ENCODE assay signal across 35 cellular contexts in genomic region chrX:132336172-132336571, GRCh38.
DNase-seq lines count a peak whose midpoint lies in the region; ATAC-seq, FAIRE-seq and TF ChIP-seq lines count a peak whose summit lies in the region.
"Had no signal": no experiment of that assay in that cellular context is flagged by ENCODE, and none has a peak within 500 bp of the region (broad histone marks: within the 10 kb centered on the region; RNA-seq: fewer than 3 reads in every experiment).

No MANE protein-coding gene starts in this region.

- TF ChIP-seq POLR2A in HepG2 (IDR thresholded peaks at IDR 0.05; ENCODE audit: insufficient read depth in 1 of 2, low read depth in 2 of 2, low read length in 2 of 2) (no peak), right lobe of liver (IDR thresholded peaks at IDR 0.05) (no peak), H1 (IDR thresholded peaks at IDR 0.05; ENCODE audit: control extremely low read depth in 1 of 2, low read depth in 2 of 2, low read length in 2 of 2) (no peak), endothelial cell of umbilical vein (IDR thresholded peaks at IDR 0.05; ENCODE audit: low read depth, low read length) (no peak)

- ATAC-seq in HepG2 (no peak), right lobe of liver (no peak)
- ATAC-seq: A549; CD8-positive, alpha-beta T cell had no signal

- no peaks in the 10 kb centered on the region for H3K79me1 ChIP-seq in H1 (ENCODE audit: low read depth, low read length)

- H3K23ac ChIP-seq in H1 (ENCODE audit: insufficient read length): no peak overlapping the region

- H3K27me3 Mint-ChIP-seq in neural progenitor cell (ENCODE audit: insufficient read depth, low read depth): peaks cover 4% of the 10 kb centered on the region
- H3K27me3 Mint-ChIP-seq: B cell; CD4-positive, alpha-beta T cell; CD4-positive, CD25-positive, alpha-beta regulatory T cell had no signal

- H3K23me2 ChIP-seq in H1 (ENCODE audit: low read depth, low read length): no peaks in the 10 kb centered on the region

- no peak overlapping the region for H3K14ac ChIP-seq in H1 (ENCODE audit: insufficient read length)

- H3K4me1 Mint-ChIP-seq in neural progenitor cell: no peaks in the 10 kb centered on the region
- H3K4me1 Mint-ChIP-seq: B cell; CD14-positive monocyte; CD4-positive, CD25-positive, alpha-beta regulatory T cell had no signal

- TF ChIP-seq CTCF in HepG2 (CRISPR knock-in tag; IDR thresholded peaks at IDR 0.05) (no peak), right lobe of liver (IDR thresholded peaks at IDR 0.05) (no peak), H1 (IDR thresholded peaks at IDR 0.05; ENCODE audit: control extremely low read depth in 1 of 3, insufficient read depth in 1 of 3, low read depth in 1 of 3, low read length in 3 of 3) (no peak), endothelial cell of umbilical vein (IDR thresholded peaks at IDR 0.05; ENCODE audit: extremely low read depth in 1 of 2, insufficient read depth in 1 of 2, low read depth in 1 of 2, low read length in 2 of 2) (no peak), A673 (conservative IDR thresholded peaks at IDR 0.05; ENCODE audit: low read depth, low read length) (no peak), neural progenitor cell (IDR thresholded peaks at IDR 0.05) (no peak)

- no peak overlapping the region for H3K27ac Mint-ChIP-seq in neural progenitor cell
- H3K27ac Mint-ChIP-seq: B cell; CD14-positive monocyte; CD4-positive, alpha-beta memory T cell; CD4-positive, alpha-beta T cell; CD4-positive, CD25-positive, alpha-beta regulatory T cell; CD8-positive, alpha-beta memory T cell; CD8-positive, alpha-beta T cell had no signal

- H3K4me3 ChIP-seq in HepG2 (replicated peaks in 1 of 3; ENCODE audit: insufficient read depth in 1 of 3, low read depth in 2 of 3, low read length in 3 of 3) (no peak overlapping the region), right lobe of liver (no peak overlapping the region), H1 (ENCODE audit: extremely low read depth in 1 of 4, insufficient read depth in 2 of 4, low read depth in 3 of 4, low read length in 4 of 4) (no peak overlapping the region), endothelial cell of umbilical vein (replicated peaks in 1 of 3; ENCODE audit: insufficient read depth in 1 of 3, low read depth in 1 of 3, low read length in 3 of 3) (no peak overlapping the region), A673 (ENCODE audit: low read depth, low read length, poor library complexity, severe bottlenecking) (no peak overlapping the region), neural progenitor cell (no peak overlapping the region)
- H3K4me3 ChIP-seq: A549; BLaER1; BLaER1 treated with 17β-estradiol and CSF1 and Interleukin-3, amounts not matched to agents 10 nM and 100 nM had no signal

- CTCF ChIA-PET in HepG2 (lab: Yijun Ruan, JAX; ENCODE audit: low intra/inter-chr PET ratio, low total read pairs): no interaction called here
- CTCF ChIA-PET in H1 (lab: Charles Lee; ENCODE audit: partially characterized antibody): no interaction called here
- CTCF ChIA-PET in endothelial cell of umbilical vein (lab: Charles Lee): no interaction called here
- CTCF ChIA-PET in A673 (lab: Charles Lee): no interaction called here

- peak; percentile 25 for DNase-seq in HepG2 (ENCODE audit: low spot score)
- DNase-seq in right lobe of liver: no peak
- DNase-seq in H1 (ENCODE audit: low read depth in 1 of 2, low spot score in 2 of 2): no peak
- DNase-seq in endothelial cell of umbilical vein (ENCODE audit: low read depth, low spot score): no peak
- no peak for DNase-seq in A673 (ENCODE audit: low spot score)
- DNase-seq in neural progenitor cell (ENCODE audit: low spot score): no peak
- DNase-seq: 8988T; ACHN; AML-193; BE2C; C1 segment of cervical spinal cord; Caco-2; Calu3; CD4-positive, alpha-beta memory T cell; CD4-positive, alpha-beta T cell; CD4-positive, CD25-positive, alpha-beta regulatory T cell; CD8-positive, alpha-beta memory T cell; CD8-positive, alpha-beta T cell; COR-L47; DMS 273 treated with DMSO at 0.1 percent for 48 hours; DMS153; DMS53; DMS79; DMS79 treated with DMSO at 0.1 percent for 48 hours; DND-41; EL had no signal

- H2AK5ac ChIP-seq in H1 (ENCODE audit: low read depth, low read length): no peak overlapping the region

- H3K18ac ChIP-seq in H1 (ENCODE audit: extremely low read depth, low read length): no peak overlapping the region

- H3K4ac ChIP-seq in H1 (replicated peaks; ENCODE audit: insufficient read length, low read depth, low read length): no peak overlapping the region

- no peaks in the 10 kb centered on the region for H3K9me3 Mint-ChIP-seq in neural progenitor cell
- H3K9me3 Mint-ChIP-seq: CD4-positive, alpha-beta T cell; CD8-positive, alpha-beta T cell had no signal

- FAIRE-seq in HepG2 (lab: Jason Lieb, UNC) (peak; percentile 47), H1 (lab: Jason Lieb, UNC) (peak; percentile 19), endothelial cell of umbilical vein (lab: Jason Lieb, UNC) (peak; percentile 24)
- FAIRE-seq: A204.1, D721Med had no signal

- no peak overlapping the region for H4K8ac ChIP-seq in H1 (ENCODE audit: extremely low read depth, insufficient read depth, low read length)

- H3K27me3 ChIP-seq in HepG2 (ENCODE audit: control insufficient read depth in 1 of 2, insufficient read depth in 2 of 2, low read length in 2 of 2) (no peaks in the 10 kb centered on the region), right lobe of liver (no peaks in the 10 kb centered on the region), H1 (replicated peaks in 1 of 4; ENCODE audit: control insufficient read depth in 3 of 4, extremely low read depth in 1 of 4, insufficient read depth in 3 of 4, low read length in 3 of 4) (no peaks in the 10 kb centered on the region), endothelial cell of umbilical vein (ENCODE audit: control insufficient read depth in 2 of 2, insufficient read depth in 2 of 2, low read length in 2 of 2) (no peaks in the 10 kb centered on the region), A673 (replicated peaks; ENCODE audit: insufficient read depth, low read depth, low read length, poor library complexity) (no peaks in the 10 kb centered on the region), neural progenitor cell (no peaks in the 10 kb centered on the region)
- H3K27me3 ChIP-seq: BE2C had no signal

- H3K36me3 Mint-ChIP-seq in neural progenitor cell: no peaks in the 10 kb centered on the region
- H3K36me3 Mint-ChIP-seq: CD14-positive monocyte; CD4-positive, alpha-beta memory T cell; CD4-positive, CD25-positive, alpha-beta regulatory T cell; CD8-positive, alpha-beta T cell had no signal

- H2BK5ac ChIP-seq in H1 (ENCODE audit: low read depth, low read length): no peak overlapping the region

- H2BK15ac ChIP-seq in H1 (ENCODE audit: low read length): no peak overlapping the region

- BruUV-seq in HepG2 (replicated peaks; lab: Mats Ljungman, UMichigan) (no TSS peak), endothelial cell of umbilical vein (replicated peaks; lab: Mats Ljungman, UMichigan) (no TSS peak), A673 (replicated peaks; lab: Mats Ljungman, UMichigan) (no TSS peak)

- no peak overlapping the region for H4K5ac ChIP-seq in H1 (ENCODE audit: insufficient read length, low read depth, low read length)

- H3K9me3 ChIP-seq in HepG2 (ENCODE audit: low read length) (no peaks in the 10 kb centered on the region), right lobe of liver (no peaks in the 10 kb centered on the region), H1 (ENCODE audit: insufficient read depth in 2 of 2, low read depth in 1 of 2, low read length in 1 of 2) (no peaks in the 10 kb centered on the region), endothelial cell of umbilical vein (replicated peaks; ENCODE audit: control insufficient read depth, insufficient read depth, low read length) (no peaks in the 10 kb centered on the region), A673 (ENCODE audit: low read depth, low read length, poor library complexity, severe bottlenecking) (no peaks in the 10 kb centered on the region), neural progenitor cell (ENCODE audit: low read depth) (no peaks in the 10 kb centered on the region)
- H3K9me3 ChIP-seq: A549, BE2C, BLaER1, Caco-2 had no signal

- no peak overlapping the region for H2BK120ac ChIP-seq in H1 (replicated peaks; ENCODE audit: low read depth, low read length)

- H2AFZ ChIP-seq in HepG2 (ENCODE audit: low read length) (no peak overlapping the region), H1 (ENCODE audit: low read length) (no peak overlapping the region), endothelial cell of umbilical vein (ENCODE audit: low read depth, low read length) (no peak overlapping the region), neural progenitor cell (replicated peaks) (no peak overlapping the region)

- no peak overlapping the region for H4K91ac ChIP-seq in H1 (replicated peaks; ENCODE audit: insufficient read length, low read length)

- H3K9ac ChIP-seq in HepG2 (ENCODE audit: insufficient read depth, low read depth, low read length) (no peak overlapping the region), H1 (replicated peaks in 1 of 4; ENCODE audit: extremely low read depth in 1 of 4, low read depth in 3 of 4, low read length in 3 of 4) (no peak overlapping the region), endothelial cell of umbilical vein (replicated peaks; ENCODE audit: extremely low read depth, insufficient read depth, low read length) (no peak overlapping the region), neural progenitor cell (no peak overlapping the region)
- H3K9ac ChIP-seq: BLaER1; BLaER1 treated with 17β-estradiol and CSF1 and Interleukin-3, amounts not matched to agents 10 nM and 100 nM had no signal

- intact Hi-C loops in HepG2 (cut with micrococcal nuclease; ENCODE audit: unreplicated experiment) (no loop called here), right lobe of liver (cut with DNase I) (no loop called here), endothelial cell of umbilical vein (cut with micrococcal nuclease) (no loop called here), A673 (cut with micrococcal nuclease; ENCODE audit: unreplicated experiment) (no loop called here)

- no peak overlapping the region for H3K4me3 Mint-ChIP-seq in neural progenitor cell
- H3K4me3 Mint-ChIP-seq: B cell; CD14-positive monocyte; CD4-positive, alpha-beta memory T cell; CD4-positive, alpha-beta T cell; CD4-positive, CD25-positive, alpha-beta regulatory T cell; CD8-positive, alpha-beta memory T cell; CD8-positive, alpha-beta T cell had no signal

- POLR2A ChIA-PET in HepG2 (lab: Yijun Ruan, JAX) (no interaction called here), H1 (lab: Charles Lee; ENCODE audit: partially characterized antibody) (no interaction called here), endothelial cell of umbilical vein (lab: Charles Lee) (no interaction called here), A673 (lab: Charles Lee; ENCODE audit: low non-redundant PET) (no interaction called here)

- H3K56ac ChIP-seq in H1 (replicated peaks; ENCODE audit: insufficient read length, low read depth, low read length): no peak overlapping the region

- no peak overlapping the region for H3K4me2 ChIP-seq in HepG2 (ENCODE audit: low read depth, low read length)
- H3K4me2 ChIP-seq in H1 (ENCODE audit: insufficient read depth in 1 of 2, low read depth in 2 of 2, low read length in 2 of 2): no peak overlapping the region
- H3K4me2 ChIP-seq in endothelial cell of umbilical vein (ENCODE audit: insufficient read depth, low read length): no peak overlapping the region
- H3K4me2 ChIP-seq in neural progenitor cell: no peak overlapping the region
- H3K4me2 ChIP-seq: A549; BLaER1; BLaER1 treated with 17β-estradiol and CSF1 and Interleukin-3, amounts not matched to agents 10 nM and 100 nM had no signal

- H3K4me1 ChIP-seq in HepG2 (ENCODE audit: insufficient read depth, low read length): peaks cover 43% of the 10 kb centered on the region
- H3K4me1 ChIP-seq in right lobe of liver: no peaks in the 10 kb centered on the region
- H3K4me1 ChIP-seq in H1 (replicated peaks in 1 of 4; ENCODE audit: control insufficient read depth in 3 of 4, insufficient read depth in 4 of 4, low read length in 3 of 4): no peaks in the 10 kb centered on the region
- no peaks in the 10 kb centered on the region for H3K4me1 ChIP-seq in endothelial cell of umbilical vein (ENCODE audit: control insufficient read depth, extremely low read depth, insufficient read depth, low read length)
- H3K4me1 ChIP-seq in A673 (ENCODE audit: insufficient read depth, low read length, poor library complexity, severe bottlenecking): no peaks in the 10 kb centered on the region
- H3K4me1 ChIP-seq in neural progenitor cell: no peaks in the 10 kb centered on the region
- H3K4me1 ChIP-seq: A549; BE2C; BLaER1; BLaER1 treated with 17β-estradiol and CSF1 and Interleukin-3, amounts not matched to agents 10 nM and 100 nM had no signal

- H4K20me1 ChIP-seq in HepG2 (ENCODE audit: insufficient read depth, low read length) (no peaks in the 10 kb centered on the region), H1 (replicated peaks in 1 of 2; ENCODE audit: control insufficient read depth in 1 of 2, insufficient read depth in 2 of 2, low read length in 2 of 2) (no peaks in the 10 kb centered on the region), endothelial cell of umbilical vein (replicated peaks; ENCODE audit: control insufficient read depth, extremely low read depth, insufficient read depth, low read length) (no peaks in the 10 kb centered on the region), neural progenitor cell (ENCODE audit: low read depth) (no peaks in the 10 kb centered on the region)
- H4K20me1 ChIP-seq: BLaER1; BLaER1 treated with 17β-estradiol and CSF1 and Interleukin-3, amounts not matched to agents 10 nM and 100 nM had no signal

- H3K79me2 ChIP-seq in HepG2 (ENCODE audit: insufficient read depth, low read length): no peaks in the 10 kb centered on the region
- no peaks in the 10 kb centered on the region for H3K79me2 ChIP-seq in H1 (ENCODE audit: control insufficient read depth in 1 of 2, insufficient read depth in 2 of 2, low read length in 2 of 2)
- H3K79me2 ChIP-seq in endothelial cell of umbilical vein (ENCODE audit: control insufficient read depth, insufficient read depth, low read length): no peaks in the 10 kb centered on the region
- H3K79me2 ChIP-seq in neural progenitor cell (ENCODE audit: low read depth): no peaks in the 10 kb centered on the region

- TF ChIP-seq EP300 in HepG2 (IDR thresholded peaks at IDR 0.05; ENCODE audit: low read depth in 2 of 2, low read length in 2 of 2) (peak in 1 of 2 experiments; percentile 33; a peak in 2 of 4 replicates), HepG2 (CRISPR knock-in tag; IDR thresholded peaks at IDR 0.05; ENCODE audit: borderline replicate concordance) (no peak), H1 (IDR thresholded peaks at IDR 0.05; ENCODE audit: borderline replicate concordance in 1 of 2, low read depth in 2 of 2, low read length in 2 of 2) (no peak)

- H3F3A ChIP-seq in neural progenitor cell (ENCODE audit: low read depth): no peaks in the 10 kb centered on the region

- no peak overlapping the region for H2BK12ac ChIP-seq in H1 (ENCODE audit: low read depth, low read length)

- no peak for TF ChIP-seq RAD21 in HepG2 (CRISPR knock-in tag; IDR thresholded peaks at IDR 0.05)
- no peak for TF ChIP-seq RAD21 in H1 (IDR thresholded peaks at IDR 0.05 in 1 of 2, conservative IDR thresholded peaks at IDR 0.05 in 1 of 2; ENCODE audit: low read depth in 2 of 2, low read length in 2 of 2)

- in situ Hi-C loops in HepG2 (cut with HindIII; ENCODE audit: extremely low pct_ligation_motif_present, low pct_unique_long_range_greater_than_20kb): no loop called here

- 93% methylated on average over 2 of the region's 2 CpGs for WGBS in HepG2 (ENCODE audit: low lambda C conversion rate)
- 69% methylated on average over 2 of the region's 2 CpGs for WGBS in right lobe of liver (ENCODE audit: insufficient coverage, low coverage, low lambda C conversion rate, missing lambda C conversion rate)
- WGBS in H1 (ENCODE audit: extremely low coverage in 1 of 2, insufficient coverage in 1 of 2, insufficient read length in 1 of 2, insufficient replicate concordance in 2 of 2, low coverage in 1 of 2, low lambda C conversion rate in 2 of 2, missing lambda C conversion rate in 1 of 2), 2 experiments: 96% methylated on average over 2 of the region's 2 CpGs; no CpG with 5 or more reads in 1 of the 2 experiments

- no peaks in the 10 kb centered on the region for H3K9me1 ChIP-seq in endothelial cell of umbilical vein (replicated peaks; ENCODE audit: control insufficient read depth, extremely low read depth, insufficient read depth, low read length)

- H2BK20ac ChIP-seq in H1 (ENCODE audit: low read length): no peak overlapping the region

- dilution Hi-C loops in endothelial cell of umbilical vein (cut with MboI; ENCODE audit: extremely low pct_ligation_motif_present, low sequenced_read_pairs): no loop called here

- H3K36me3 ChIP-seq in HepG2 (replicated peaks in 1 of 2; ENCODE audit: control insufficient read depth in 1 of 2, insufficient read depth in 2 of 2, low read length in 2 of 2) (no peaks in the 10 kb centered on the region), right lobe of liver (no peaks in the 10 kb centered on the region), H1 (ENCODE audit: control insufficient read depth in 2 of 4, insufficient read depth in 4 of 4, low read length in 3 of 4) (no peaks in the 10 kb centered on the region), endothelial cell of umbilical vein (ENCODE audit: control insufficient read depth in 2 of 2, extremely low read depth in 1 of 2, insufficient read depth in 2 of 2, low read length in 2 of 2) (no peaks in the 10 kb centered on the region), A673 (ENCODE audit: insufficient read depth, low read length, poor library complexity, severe bottlenecking) (no peaks in the 10 kb centered on the region), neural progenitor cell (no peaks in the 10 kb centered on the region)
- H3K36me3 ChIP-seq: BE2C; BLaER1; BLaER1 treated with 17β-estradiol and CSF1 and Interleukin-3, amounts not matched to agents 10 nM and 100 nM had no signal

- no peak overlapping the region for H3K27ac ChIP-seq in HepG2 (ENCODE audit: extremely low read length, insufficient read depth, low read length)
- H3K27ac ChIP-seq in right lobe of liver: no peak overlapping the region
- no peak overlapping the region for H3K27ac ChIP-seq in H1 (ENCODE audit: low read depth, low read length)
- H3K27ac ChIP-seq in endothelial cell of umbilical vein (ENCODE audit: insufficient read depth, low read depth, low read length): no peak overlapping the region
- H3K27ac ChIP-seq in A673 (ENCODE audit: low read depth, low read length, poor library complexity, severe bottlenecking): no peak overlapping the region
- no peak overlapping the region for H3K27ac ChIP-seq in neural progenitor cell
- H3K27ac ChIP-seq: 22Rv1; A549; BLaER1; BLaER1 treated with 17β-estradiol and CSF1 and Interleukin-3, amounts not matched to agents 10 nM and 100 nM; C4-2B had no signal
